In the genomic region with DNA sequence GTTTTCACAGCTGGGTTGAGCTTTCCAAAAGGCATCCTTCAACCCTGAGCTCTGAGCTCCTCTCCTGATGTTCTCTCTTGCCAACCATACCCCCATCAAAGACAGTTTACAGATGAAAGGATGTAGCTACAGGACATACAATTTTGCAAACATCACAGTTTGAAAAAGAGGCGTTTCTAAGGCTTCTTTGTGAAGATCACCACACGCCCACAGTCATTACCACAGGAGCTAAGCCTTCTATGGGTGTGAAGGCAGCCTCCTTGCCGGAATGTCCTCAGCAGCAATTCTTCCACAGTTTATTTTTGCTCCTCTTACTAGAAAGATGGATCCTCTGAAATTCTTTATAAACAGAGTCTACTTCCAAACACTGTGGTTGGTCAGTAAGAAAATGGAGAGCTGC, we compare ENCODE assay signal across 13 cellular contexts. TPM values are rescaled to one million over a fixed set of nuclear protein-coding genes. Genes with fewer than 3 reads are reported as not detected.
DNase-seq lines count a peak whose midpoint lies in the region; ATAC-seq and TF ChIP-seq lines count a peak whose summit lies in the region.
"Had no signal": no experiment of that assay in that cellular context is flagged by ENCODE, and none has a peak within 500 bp of the region (broad histone marks: within the 10 kb centered on the region; RNA-seq: fewer than 3 reads in every experiment).

No MANE protein-coding gene starts in this region.

- H3K27me3 ChIP-seq in left ventricle myocardium inferior (ENCODE audit: low read depth) (no peaks in the 10 kb centered on the region), mammary epithelial cell (ENCODE audit: insufficient read depth, low read length) (no peaks in the 10 kb centered on the region)
- H3K27me3 ChIP-seq: BLaER1, MG63, Peyer's patch had no signal

- in situ Hi-C loops in mammary epithelial cell (cut with MboI; ENCODE audit: low sequenced_read_pairs in 2 of 2): loop anchor here (25.0 kb wide), 1 partner anchor 306 kb away; no protein-coding TSS in a partner anchor

- no peaks in the 10 kb centered on the region for H3K9me3 Mint-ChIP-seq in brain
- H3K9me3 Mint-ChIP-seq in naive thymus-derived CD8-positive, alpha-beta T cell: peaks cover 0 to 1% (median 0%) of the 10 kb centered on the region in 9 donors

- ATAC-seq in left cardiac atrium (no peak), GM21515 (IDR thresholded peaks at IDR 0.05; ENCODE audit: unreplicated experiment) (no peak)
- peak; percentile 85 to 95 for ATAC-seq in naive thymus-derived CD8-positive, alpha-beta T cell

- H3K36me3 ChIP-seq in left ventricle myocardium inferior: no peaks in the 10 kb centered on the region
- peaks cover 9% of the 10 kb centered on the region for H3K36me3 ChIP-seq in mammary epithelial cell (ENCODE audit: insufficient read depth, low read length)
- H3K36me3 ChIP-seq: BLaER1, Peyer's patch had no signal

- DNase-seq in left ventricle myocardium inferior (no peak), left cardiac atrium (no peak), mammary epithelial cell (no peak), OCI-M1 (lab: John Stamatoyannopoulos, UW) (no peak)
- DNase-seq in naive thymus-derived CD8-positive, alpha-beta T cell: peak in 3 of 10 donors; percentile 27 to 55 (median 54)
- DNase-seq in stimulated activated CD4-positive, alpha-beta T cell treated with anti-CD3 and anti-CD28 coated beads, Interleukin-2, amount 100 ng/mL, for 48 hours: no peak
- DNase-seq: GDM1, MG63, Peyer's patch, small intestine had no signal

- peaks cover 5% of the 10 kb centered on the region for H3K27me3 Mint-ChIP-seq in brain
- no peaks in the 10 kb centered on the region for H3K27me3 Mint-ChIP-seq in naive thymus-derived CD8-positive, alpha-beta T cell

- CTCF ChIA-PET in mammary epithelial cell (lab: Charles Lee; ENCODE audit: low non-redundant PET): interaction anchor here (0.6 kb wide), 1 partner anchor 9 kb away, joined by 3 read pairs; no protein-coding TSS in a partner anchor

- no TSS peak for BruUV-seq in mammary epithelial cell (replicated peaks; lab: Mats Ljungman, UMichigan)

- intact Hi-C loops in left ventricle myocardium inferior (cut with micrococcal nuclease): loop anchor here (10.0 kb wide), 1 partner anchor 71 kb away; no protein-coding TSS in a partner anchor
- intact Hi-C loops in left cardiac atrium (cut with DNase I): no loop called here
- intact Hi-C loops in mammary epithelial cell (cut with micrococcal nuclease): no loop called here

- peak overlapping the region in 4 of 5 experiments; percentile 27 to 84 (median 62) for H3K27ac Mint-ChIP-seq in brain
- peak overlapping the region; percentile 57 to 92 (median 86) for H3K27ac Mint-ChIP-seq in naive thymus-derived CD8-positive, alpha-beta T cell

- H3K9me3 ChIP-seq in left ventricle myocardium inferior (replicated peaks) (no peaks in the 10 kb centered on the region), mammary epithelial cell (replicated peaks; ENCODE audit: insufficient read depth, low read length) (no peaks in the 10 kb centered on the region)
- H3K9me3 ChIP-seq: BLaER1, MG63, Peyer's patch had no signal

- H3K4me3 ChIP-seq in left ventricle myocardium inferior (no peak overlapping the region), mammary epithelial cell (replicated peaks in 1 of 3; ENCODE audit: insufficient read depth in 1 of 3, low read depth in 2 of 3, low read length in 3 of 3) (no peak overlapping the region)
- H3K4me3 ChIP-seq: BLaER1, MG63, Peyer's patch had no signal

- peaks cover 100% of the 10 kb centered on the region for H3K79me2 ChIP-seq in mammary epithelial cell (ENCODE audit: insufficient read depth, low read length)

- H4K20me1 ChIP-seq in mammary epithelial cell (ENCODE audit: insufficient read depth, low read length): peaks cover 7% of the 10 kb centered on the region
- H4K20me1 ChIP-seq: BLaER1 had no signal

- H3K4me1 ChIP-seq in left ventricle myocardium inferior (peaks cover 100% of the 10 kb centered on the region), mammary epithelial cell (ENCODE audit: insufficient read depth, low read length) (peaks cover 44% of the 10 kb centered on the region)

- H3K27ac ChIP-seq in left ventricle myocardium inferior (replicated peaks) (peak overlapping the region; percentile 100), mammary epithelial cell (ENCODE audit: insufficient read depth, low read depth, low read length) (no peak overlapping the region)
- H3K27ac ChIP-seq: BLaER1 had no signal

- H3K4me3 Mint-ChIP-seq in brain: peak overlapping the region in 4 of 5 experiments; percentile 20 to 90 (median 46)
- peak overlapping the region; percentile 57 to 85 (median 74) for H3K4me3 Mint-ChIP-seq in naive thymus-derived CD8-positive, alpha-beta T cell

- H2AFZ ChIP-seq in mammary epithelial cell (ENCODE audit: low read depth, low read length): no peak overlapping the region

- 61% methylated on average over 3 of the region's 3 CpGs for WGBS in mammary epithelial cell (ENCODE audit: low coverage, missing lambda C conversion rate)

- no peak overlapping the region for H3K4me2 ChIP-seq in mammary epithelial cell (ENCODE audit: insufficient read depth, low read depth, low read length)
- H3K4me2 ChIP-seq: BLaER1 had no signal

- dilution Hi-C loops in mammary epithelial cell (cut with HindIII; ENCODE audit: low sequenced_read_pairs): no loop called here

- H3K36me3 Mint-ChIP-seq in brain: peaks cover 26% of the 10 kb centered on the region
- peaks cover 0 to 5% (median 0%) of the 10 kb centered on the region in 3 donors for H3K36me3 Mint-ChIP-seq in naive thymus-derived CD8-positive, alpha-beta T cell

- TF ChIP-seq CTCF in left ventricle myocardium inferior (IDR thresholded peaks at IDR 0.05; ENCODE audit: borderline replicate concordance) (no peak), brain (conservative IDR thresholded peaks at IDR 0.05) (no peak), mammary epithelial cell (conservative IDR thresholded peaks at IDR 0.05 in 1 of 2, IDR thresholded peaks at IDR 0.05 in 1 of 2; ENCODE audit: extremely low read depth in 1 of 2, insufficient read depth in 1 of 2, low read depth in 1 of 2, low read length in 2 of 2) (no peak)

- H3K4me1 Mint-ChIP-seq in brain: peaks cover 99% of the 10 kb centered on the region
- H3K4me1 Mint-ChIP-seq in naive thymus-derived CD8-positive, alpha-beta T cell: peaks cover 41 to 100% (median 93%) of the 10 kb centered on the region in 4 donors

- POLR2A ChIA-PET in naive thymus-derived CD8-positive, alpha-beta T cell (lab: Charles Lee): interaction anchor here (0.8 to 5.2 kb wide), 9 partner anchors 8 to 469 kb away, joined by 3 to 72 read pairs (median 3); a partner anchor contains a TSS

- H3K9ac ChIP-seq in mammary epithelial cell (ENCODE audit: insufficient read depth, low read length): no peak overlapping the region
- H3K9ac ChIP-seq: BLaER1 had no signal

RNA-seq across cellular contexts. Expression of a gene that starts 9.7 kb away (rescaled TPM):
- total RNA-seq in left ventricle myocardium inferior: 24.2 TPM
- 10 to 100 TPM; 22.1 to 31.8 TPM for total RNA-seq in left cardiac atrium
- 11.2 TPM for polyA plus RNA-seq in brain (ENCODE audit: insufficient read depth, low read depth, low replicate concordance)
- total RNA-seq in naive thymus-derived CD8-positive, alpha-beta T cell: 10 to 100 TPM; 79.5 to 89.2 TPM
- polyA plus RNA-seq in naive thymus-derived CD8-positive, alpha-beta T cell: 10 to 100 TPM; 15.2 to 29.6 (median 16.3) TPM
- total RNA-seq in mammary epithelial cell: 10 to 100 TPM; 41.3 to 81.5 TPM
- polyA plus RNA-seq in mammary epithelial cell: 32.7 TPM
- polyA minus RNA-seq in mammary epithelial cell: 90.2 TPM

Comparison
In these comparisons a context has a peak if more than half of its experiments do, and no peak if none do; other contexts are left out.
1. ATAC-seq: peak in naive thymus-derived CD8-positive, alpha-beta T cell (2 of 2); none in left cardiac atrium (0 of 2) and GM21515 (single experiment).